21 cellular contexts compared by ENCODE assay signal in the genomic region with DNA sequence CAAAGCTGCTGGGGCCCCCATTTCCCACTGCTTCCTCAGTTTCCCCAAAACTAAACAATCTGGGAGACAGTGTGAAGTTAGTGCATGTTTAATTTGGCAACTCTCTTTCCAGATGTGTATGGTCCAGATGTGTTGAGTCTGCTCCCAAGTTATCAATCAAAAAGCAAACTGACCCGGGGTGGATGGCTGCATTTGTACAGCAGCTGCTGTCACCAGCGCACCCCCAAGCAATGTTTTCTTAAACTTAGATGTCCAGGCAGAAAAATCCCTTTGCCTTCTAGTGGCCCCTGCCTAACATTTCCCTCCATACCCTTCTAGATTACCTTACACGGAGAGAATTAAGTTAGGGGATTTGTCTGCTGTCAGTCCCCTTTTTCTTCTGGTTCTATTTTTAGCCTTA.
DNase-seq lines count a peak whose midpoint lies in the region; ATAC-seq, FAIRE-seq and TF ChIP-seq lines count a peak whose summit lies in the region.
"Had no signal": no experiment of that assay in that cellular context is flagged by ENCODE, and none has a peak within 500 bp of the region (broad histone marks: within the 10 kb centered on the region; RNA-seq: fewer than 3 reads in every experiment).

No MANE protein-coding gene starts in this region.

- peaks cover 75% of the 10 kb centered on the region for H3K4me1 Mint-ChIP-seq in HFFc6 (ENCODE audit: low read depth)
- H3K4me1 Mint-ChIP-seq in activated T-helper 17 cell treated with anti-CD3 and anti-CD28 coated beads, Interleukin-2, amount 50 U/mL, for 72 hours, result peaks cover 1% of the 10 kb centered on the region
- no peaks in the 10 kb centered on the region for H3K4me1 Mint-ChIP-seq in stimulated activated memory B cell treated with anti-CD40 and anti-IgM and Interleukin-4, amounts not matched to agents 10 μg/mL and 1 μg/mL and 100 μg/mL, for 72 hours
- H3K4me1 Mint-ChIP-seq: immature natural killer cell had no signal

- 81% methylated on average over 3 of the region's 3 CpGs for WGBS in A549 (ENCODE audit: missing lambda C conversion rate)
- WGBS in esophagus squamous epithelium, 2 donors, result 39 to 47% methylated on average over 3 of the region's 3 CpGs

- no peak for TF ChIP-seq CTCF in A549 (IDR thresholded peaks at IDR 0.05)
- no peak for TF ChIP-seq CTCF in HFFc6 (IDR thresholded peaks at IDR 0.05)
- no peak for TF ChIP-seq CTCF in esophagus squamous epithelium (IDR thresholded peaks at IDR 0.05)
- no peak for TF ChIP-seq CTCF in osteoblast (IDR thresholded peaks at IDR 0.05; ENCODE audit: extremely low read depth, low read depth, low read length)

- no peaks in the 10 kb centered on the region for H3K27me3 Mint-ChIP-seq in HFFc6 (ENCODE audit: insufficient read depth)
- H3K27me3 Mint-ChIP-seq in activated T-helper 17 cell treated with anti-CD3 and anti-CD28 coated beads, Interleukin-2, amount 50 U/mL, for 72 hours, result peaks cover 25% of the 10 kb centered on the region
- peaks cover 8% of the 10 kb centered on the region for H3K27me3 Mint-ChIP-seq in stimulated activated memory B cell treated with anti-CD40 and anti-IgM and Interleukin-4, amounts not matched to agents 10 μg/mL and 1 μg/mL and 100 μg/mL, for 72 hours

- peaks cover 36% of the 10 kb centered on the region for H3K4me1 ChIP-seq in A549
- H3K4me1 ChIP-seq in esophagus squamous epithelium, result peaks cover 0 to 20% (median 2%) of the 10 kb centered on the region in 3 donors
- peaks cover 49% of the 10 kb centered on the region for H3K4me1 ChIP-seq in osteoblast (ENCODE audit: insufficient read depth, low read length)
- H3K4me1 ChIP-seq: pancreas had no signal

- H3K4me3 ChIP-seq in A549, result no peak overlapping the region
- no peak overlapping the region for H3K4me3 ChIP-seq in esophagus squamous epithelium
- peak overlapping the region; percentile 45 for H3K4me3 ChIP-seq in osteoblast (ENCODE audit: insufficient read depth, low read length)
- H3K4me3 ChIP-seq: dorsolateral prefrontal cortex, pancreas had no signal

- H3K36me3 Mint-ChIP-seq in HFFc6 (ENCODE audit: low read depth), result no peaks in the 10 kb centered on the region
- H3K36me3 Mint-ChIP-seq in activated T-helper 17 cell treated with anti-CD3 and anti-CD28 coated beads, Interleukin-2, amount 50 U/mL, for 72 hours (ENCODE audit: low read depth), result no peaks in the 10 kb centered on the region
- no peaks in the 10 kb centered on the region for H3K36me3 Mint-ChIP-seq in stimulated activated memory B cell treated with anti-CD40 and anti-IgM and Interleukin-4, amounts not matched to agents 10 μg/mL and 1 μg/mL and 100 μg/mL, for 72 hours
- H3K36me3 Mint-ChIP-seq: activated naive CD8-positive, alpha-beta T cell; immature natural killer cell; WTC11 had no signal

- no peak overlapping the region for H2AFZ ChIP-seq in osteoblast (ENCODE audit: low read length)

- ATAC-seq in A549, result no peak
- ATAC-seq in activated T-helper 17 cell treated with anti-CD3 and anti-CD28 coated beads, Interleukin-2, amount 50 U/mL, for 72 hours (replicated peaks), result no peak
- no peak for ATAC-seq in stimulated activated memory B cell treated with anti-CD40 and anti-IgM and Interleukin-4, amounts not matched to agents 10 μg/mL and 1 μg/mL and 100 μg/mL, for 72 hours
- ATAC-seq: WTC11 had no signal

- FAIRE-seq in A549 (lab: Jason Lieb, UNC), result no peak
- FAIRE-seq: bronchial epithelial cell, pancreas had no signal

- CTCF ChIA-PET in A549 (lab: Yijun Ruan, JAX), result interaction anchor here (1.0 to 1.2 kb wide), 3 partner anchors 41 to 249 kb away, joined by 3 read pairs; no protein-coding TSS in a partner anchor

- H3K4me2 ChIP-seq in A549 (peak overlapping the region; percentile 66), osteoblast (ENCODE audit: insufficient read depth, low read length) (peak overlapping the region; percentile 77)

- no peaks in the 10 kb centered on the region for H4K20me1 ChIP-seq in osteoblast (ENCODE audit: insufficient read depth, low read length)

- POLR2A ChIA-PET in A549 (lab: Yijun Ruan, JAX), result interaction anchor here (1.0 kb wide), 1 partner anchor 34 kb away, joined by 4 read pairs; no protein-coding TSS in a partner anchor

- peak overlapping the region; percentile 34 to 86; a peak in 4 of 6 replicates for H3K27ac ChIP-seq in A549
- peak overlapping the region in 3 of 4 donors; percentile 43 to 50 (median 50) for H3K27ac ChIP-seq in esophagus squamous epithelium
- H3K27ac ChIP-seq in osteoblast (ENCODE audit: low read depth, low read length), result peak overlapping the region; percentile 95
- H3K27ac ChIP-seq: dorsolateral prefrontal cortex had no signal

- peak overlapping the region; percentile 74 for H3K4me3 Mint-ChIP-seq in HFFc6
- no peak overlapping the region for H3K4me3 Mint-ChIP-seq in activated T-helper 17 cell treated with anti-CD3 and anti-CD28 coated beads, Interleukin-2, amount 50 U/mL, for 72 hours
- no peak overlapping the region for H3K4me3 Mint-ChIP-seq in stimulated activated memory B cell treated with anti-CD40 and anti-IgM and Interleukin-4, amounts not matched to agents 10 μg/mL and 1 μg/mL and 100 μg/mL, for 72 hours
- H3K4me3 Mint-ChIP-seq: activated naive CD8-positive, alpha-beta T cell; immature natural killer cell; T-helper 1 cell treated with Interleukin-12 subunit alpha and Interleukin-12 subunit beta and Interleukin-4 antibody, amounts not matched to agents 30 μg/mL and 1 μg/mL, for 36 hours; WTC11 had no signal

- intact Hi-C loops in esophagus squamous epithelium (cut with DNase I), result no loop called here

- no peaks in the 10 kb centered on the region for H3K79me2 ChIP-seq in osteoblast (ENCODE audit: insufficient read depth, low read length)

- TF ChIP-seq POLR2A in A549 (IDR thresholded peaks at IDR 0.05; ENCODE audit: low read length) (no peak), esophagus squamous epithelium (IDR thresholded peaks at IDR 0.05) (no peak)

- DNase-seq in A549 (ENCODE audit: low read depth in 1 of 2, low spot score in 1 of 2) (no peak), HFFc6 (no peak), esophagus squamous epithelium (lab: John Stamatoyannopoulos, UW) (no peak), osteoblast (ENCODE audit: insufficient read length, low spot score, missing footprints) (no peak), GF-D8 (lab: John Stamatoyannopoulos, UW) (no peak), NCI-H226 (no peak)
- DNase-seq: dorsolateral prefrontal cortex; head of caudate nucleus; immature natural killer cell; KBM-7; NCI-H1048; NCI-H2081; NCI-H510A treated with DMSO at 0.1 percent for 48 hours; pancreas; stimulated activated CD4-positive, alpha-beta T cell treated with anti-CD3 and anti-CD28 coated beads, Interleukin-4, amount 100 ng/mL, for 24 hours had no signal

- H3K27ac Mint-ChIP-seq in HFFc6, result peak overlapping the region; percentile 91
- no peak overlapping the region for H3K27ac Mint-ChIP-seq in activated T-helper 17 cell treated with anti-CD3 and anti-CD28 coated beads, Interleukin-2, amount 50 U/mL, for 72 hours
- no peak overlapping the region for H3K27ac Mint-ChIP-seq in stimulated activated memory B cell treated with anti-CD40 and anti-IgM and Interleukin-4, amounts not matched to agents 10 μg/mL and 1 μg/mL and 100 μg/mL, for 72 hours
- H3K27ac Mint-ChIP-seq: activated naive CD8-positive, alpha-beta T cell; immature natural killer cell; T-helper 1 cell treated with Interleukin-12 subunit alpha and Interleukin-12 subunit beta and Interleukin-4 antibody, amounts not matched to agents 30 μg/mL and 1 μg/mL, for 36 hours; WTC11 had no signal

- H3K36me3 ChIP-seq in esophagus squamous epithelium (no peaks in the 10 kb centered on the region), osteoblast (ENCODE audit: insufficient read depth, low read length) (no peaks in the 10 kb centered on the region)
- H3K36me3 ChIP-seq: pancreas had no signal

- TF ChIP-seq EP300 in A549 (IDR thresholded peaks at IDR 0.05), result no peak

- H3K27me3 ChIP-seq in esophagus squamous epithelium (no peaks in the 10 kb centered on the region), osteoblast (ENCODE audit: insufficient read depth, low read length) (no peaks in the 10 kb centered on the region)
- H3K27me3 ChIP-seq: pancreas had no signal

- no peak for TF ChIP-seq RAD21 in A549 (conservative IDR thresholded peaks at IDR 0.05 in 1 of 2, IDR thresholded peaks at IDR 0.05 in 1 of 2)

- H3K9me3 Mint-ChIP-seq in HFFc6, result no peaks in the 10 kb centered on the region
- no peaks in the 10 kb centered on the region for H3K9me3 Mint-ChIP-seq in activated T-helper 17 cell treated with anti-CD3 and anti-CD28 coated beads, Interleukin-2, amount 50 U/mL, for 72 hours
- H3K9me3 Mint-ChIP-seq in stimulated activated memory B cell treated with anti-CD40 and anti-IgM and Interleukin-4, amounts not matched to agents 10 μg/mL and 1 μg/mL and 100 μg/mL, for 72 hours, result no peaks in the 10 kb centered on the region
- H3K9me3 Mint-ChIP-seq: immature natural killer cell; T-helper 1 cell treated with Interleukin-12 subunit alpha and Interleukin-12 subunit beta and Interleukin-4 antibody, amounts not matched to agents 30 μg/mL and 1 μg/mL, for 36 hours; WTC11 had no signal

- H3K9me3 ChIP-seq in A549 (no peaks in the 10 kb centered on the region), esophagus squamous epithelium (no peaks in the 10 kb centered on the region), osteoblast (ENCODE audit: low read depth, low read length) (no peaks in the 10 kb centered on the region)
- H3K9me3 ChIP-seq: pancreas had no signal

TF ChIP-seq in A549, 52 proteins besides CTCF, POLR2A, EP300 and RAD21:
- TF ChIP-seq, protein P1, sequence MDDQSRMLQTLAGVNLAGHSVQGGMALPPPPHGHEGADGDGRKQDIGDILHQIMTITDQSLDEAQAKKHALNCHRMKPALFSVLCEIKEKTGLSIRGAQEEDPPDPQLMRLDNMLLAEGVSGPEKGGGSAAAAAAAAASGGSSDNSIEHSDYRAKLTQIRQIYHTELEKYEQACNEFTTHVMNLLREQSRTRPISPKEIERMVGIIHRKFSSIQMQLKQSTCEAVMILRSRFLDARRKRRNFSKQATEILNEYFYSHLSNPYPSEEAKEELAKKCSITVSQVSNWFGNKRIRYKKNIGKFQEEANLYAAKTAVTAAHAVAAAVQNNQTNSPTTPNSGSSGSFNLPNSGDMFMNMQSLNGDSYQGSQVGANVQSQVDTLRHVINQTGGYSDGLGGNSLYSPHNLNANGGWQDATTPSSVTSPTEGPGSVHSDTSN (IDR thresholded peaks at IDR 0.05), result no peak
